9 cellular contexts compared by ENCODE assay signal in the genomic region with DNA sequence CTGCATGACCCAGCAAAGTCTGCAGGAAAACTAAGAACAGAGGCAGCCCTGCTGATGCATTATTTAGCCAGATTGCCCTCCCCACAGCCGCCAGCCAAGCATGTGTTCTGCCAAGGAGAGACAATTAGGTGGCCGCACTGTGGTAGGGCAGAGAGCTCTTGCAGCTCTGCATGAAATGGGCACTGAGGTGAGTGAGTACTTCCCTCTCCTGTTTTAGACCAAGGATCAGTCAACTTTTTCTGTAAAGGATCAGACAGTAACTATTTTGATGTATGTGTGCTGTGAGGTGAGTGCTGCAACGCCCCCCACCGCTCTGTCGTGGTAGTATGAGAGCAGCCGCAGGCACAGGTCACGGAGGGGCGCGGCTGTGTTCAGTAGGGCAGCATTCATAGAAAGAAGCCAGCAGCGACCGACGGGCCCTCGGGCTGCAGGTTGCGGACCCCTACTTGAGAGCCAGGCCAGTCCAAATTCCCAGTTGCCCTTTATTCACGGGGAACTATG. TPM values are rescaled to one million over a fixed set of nuclear protein-coding genes. Genes with fewer than 3 reads are reported as not detected.
DNase-seq lines count a peak whose midpoint lies in the region; ATAC-seq and TF ChIP-seq lines count a peak whose summit lies in the region.
"Had no signal": no experiment of that assay in that cellular context is flagged by ENCODE, and none has a peak within 500 bp of the region (broad histone marks: within the 10 kb centered on the region; RNA-seq: fewer than 3 reads in every experiment).

No MANE protein-coding gene starts in this region.

- no peaks in the 10 kb centered on the region for H3K4me1 Mint-ChIP-seq in T-cell
- H3K4me1 Mint-ChIP-seq: B cell had no signal

- peak in 2 of 3 experiments; percentile 19 to 46 for TF ChIP-seq CTCF in vagina (IDR thresholded peaks at IDR 0.05)

- CTCF ChIA-PET in T-cell (lab: Charles Lee), result no interaction called here

- ATAC-seq in T-cell (replicated peaks in 1 of 4), result no peak
- no peak for ATAC-seq in HG03442 (IDR thresholded peaks at IDR 0.05; ENCODE audit: unreplicated experiment)

- H3K36me3 ChIP-seq in esophagus (ENCODE audit: control insufficient read depth in 2 of 2, insufficient read depth in 2 of 2, low read length in 1 of 2) (no peaks in the 10 kb centered on the region), vagina (no peaks in the 10 kb centered on the region)

- DNase-seq in NCI-H1694 treated with DMSO at 0.1 percent for 48 hours (lab: John Stamatoyannopoulos, UW) (peak; percentile 19), NCI-H1694 (lab: John Stamatoyannopoulos, UW) (no peak), mucosa of gallbladder (ENCODE audit: low spot score) (peak; percentile 47), vagina (ENCODE audit: extremely low spot score in 2 of 2) (no peak), NOMO-1 (lab: John Stamatoyannopoulos, UW; ENCODE audit: unreplicated experiment in 2 of 2) (no peak), T-cell (no peak)

- H3K27me3 ChIP-seq in esophagus (ENCODE audit: control insufficient read depth in 1 of 2, insufficient read depth in 2 of 2, low read length in 2 of 2) (no peaks in the 10 kb centered on the region), vagina (no peaks in the 10 kb centered on the region)

- POLR2A ChIA-PET in T-cell (lab: Charles Lee), result no interaction called here

- H3K27ac ChIP-seq in esophagus (ENCODE audit: low read depth in 2 of 2, low read length in 1 of 2) (peak overlapping the region; percentile 78 to 89), vagina (peak overlapping the region; percentile 86)

- H3K4me3 ChIP-seq in esophagus (ENCODE audit: low read depth in 1 of 2, low read length in 2 of 2) (no peak overlapping the region), vagina (peak overlapping the region; percentile 33 to 34)

- H3K9me3 ChIP-seq in esophagus (ENCODE audit: control insufficient read depth in 2 of 2, insufficient read depth in 1 of 2, low read depth in 1 of 2, low read length in 1 of 2) (no peaks in the 10 kb centered on the region), vagina (no peaks in the 10 kb centered on the region)

- H3K4me3 Mint-ChIP-seq in T-cell, result no peak overlapping the region
- H3K4me3 Mint-ChIP-seq: B cell had no signal

- H3K27ac Mint-ChIP-seq in T-cell, result no peak overlapping the region
- H3K27ac Mint-ChIP-seq: B cell had no signal

- H3K27me3 Mint-ChIP-seq in T-cell, result peaks cover 2 to 13% of the 10 kb centered on the region in 2 donors
- H3K27me3 Mint-ChIP-seq: B cell had no signal

- H3K9me3 Mint-ChIP-seq in T-cell, result no peaks in the 10 kb centered on the region

- TF ChIP-seq POLR2A in vagina (IDR thresholded peaks at IDR 0.05), result no peak

- H3K4me1 ChIP-seq in esophagus (ENCODE audit: control insufficient read depth in 2 of 2, insufficient read depth in 2 of 2, low read length in 1 of 2), result peaks cover 0 to 10% of the 10 kb centered on the region in 2 donors
- H3K4me1 ChIP-seq in vagina, result peaks cover 46% of the 10 kb centered on the region

- intact Hi-C loops in vagina (cut with DNase I), result loop anchor here (5.0 kb wide), 1 partner anchor 73 kb away; the partner anchor contains the start of gene PXDC1

- WGBS in esophagus, 2 donors, result 20 to 43% methylated on average over 15 of the region's 15 CpGs

- no peaks in the 10 kb centered on the region for H3K36me3 Mint-ChIP-seq in T-cell

RNA-seq across cellular contexts. Expression of gene FAM50B, which starts 23.8 kb away (rescaled TPM):
- 1 to 10 TPM; 2.4 to 7.3 TPM for polyA plus RNA-seq in esophagus
- 24.8 TPM for total RNA-seq in mucosa of gallbladder
- total RNA-seq in vagina, result 4.9 TPM
- total RNA-seq in T-cell, result 10 to 100 TPM in 3 of 5 donors, 1 to 10 TPM in 2; 2.3 to 14.9 (median 11.6) TPM

Comparison
In these comparisons a context has a peak if more than half of its experiments do, and no peak if none do; other contexts are left out.
1. DNase-seq: peak in NCI-H1694 treated with DMSO at 0.1 percent for 48 hours (single experiment) and mucosa of gallbladder (single experiment); none in NCI-H1694 (single experiment), vagina (0 of 2), NOMO-1 (0 of 2) and T-cell (0 of 34).
2. H3K4me3 ChIP-seq: peak in vagina (2 of 2); none in esophagus (0 of 2).